3 cellular contexts compared by ENCODE assay signal in genomic region chr1:88457197-88457596, GRCh38.
TF ChIP-seq lines count a peak whose summit lies in the region.

No MANE protein-coding gene starts in this region.

TF ChIP-seq in GM12891, 5 proteins besides CTCF, POLR2A, EP300 and RAD21:
- TF ChIP-seq POLR2AphosphoS5 (IDR thresholded peaks at IDR 0.05; ENCODE audit: low read depth, low read length) (no peak), PAX5 (IDR thresholded peaks at IDR 0.05; ENCODE audit: insufficient read depth, low read length, severe bottlenecking) (no peak), TAF1 (IDR thresholded peaks at IDR 0.05; ENCODE audit: low read depth, low read length) (no peak), POU2F2 (IDR thresholded peaks at IDR 0.05; ENCODE audit: low read depth, low read length) (no peak), SPI1 (IDR thresholded peaks at IDR 0.05; ENCODE audit: low read depth, low read length) (no peak)

TF ChIP-seq in HEK293, 187 proteins besides CTCF, POLR2A, EP300 and RAD21:
- no peak for TF ChIP-seq ZNF561 (tag by site-specific recombination; IDR thresholded peaks at IDR 0.05; ENCODE audit: borderline replicate concordance)
- no peak for TF ChIP-seq HIC1 (tag by site-specific recombination; IDR thresholded peaks at IDR 0.05)
- TF ChIP-seq ZNF514 (tag by site-specific recombination; IDR thresholded peaks at IDR 0.05) = no peak
- TF ChIP-seq KLF10 (tag by site-specific recombination; IDR thresholded peaks at IDR 0.05) = no peak
- no peak for TF ChIP-seq HOXA7 (CRISPR knock-in tag; IDR thresholded peaks at IDR 0.05; ENCODE audit: borderline replicate concordance)
- peak; percentile 86 for TF ChIP-seq ZNF18 (tag by site-specific recombination; IDR thresholded peaks at IDR 0.05)
- TF ChIP-seq ZIC2 (tag by site-specific recombination; IDR thresholded peaks at IDR 0.05) = no peak
- 0 out of 2 replicates have a peak, but pooled peaks have one; percentile 40 for TF ChIP-seq ZNF266 (tag by site-specific recombination; IDR thresholded peaks at IDR 0.05; ENCODE audit: low read depth)
- TF ChIP-seq ZNF239 (tag by site-specific recombination; IDR thresholded peaks at IDR 0.05) = 0 out of 2 replicates have a peak, but pooled peaks have one; percentile 37
- no peak for TF ChIP-seq ZBTB11 (tag by site-specific recombination; conservative IDR thresholded peaks at IDR 0.05; ENCODE audit: low read depth)
- TF ChIP-seq ZNF670 (tag by site-specific recombination; IDR thresholded peaks at IDR 0.05; ENCODE audit: low read depth) = 0 out of 2 replicates have a peak, but pooled peaks have one; percentile 61

TF ChIP-seq in H1, 55 proteins besides CTCF, POLR2A, EP300 and RAD21:
- TF ChIP-seq CBX8 (IDR thresholded peaks at IDR 0.05; ENCODE audit: borderline replicate concordance, low read depth, low read length) = no peak
- no peak for TF ChIP-seq FOSL1 (IDR thresholded peaks at IDR 0.05; ENCODE audit: insufficient read depth, low read depth, low read length)
- no peak for TF ChIP-seq BRCA1 (IDR thresholded peaks at IDR 0.05; ENCODE audit: low read depth, low read length)
- TF ChIP-seq MAX (IDR thresholded peaks at IDR 0.05) = no peak
- no peak for TF ChIP-seq ATF2 (IDR thresholded peaks at IDR 0.05; ENCODE audit: low read length)
- no peak for TF ChIP-seq SAP30 (IDR thresholded peaks at IDR 0.05; ENCODE audit: insufficient read depth, insufficient replicate concordance, low read length)
- TF ChIP-seq ATF3 (IDR thresholded peaks at IDR 0.05; ENCODE audit: insufficient read depth, low read depth, low read length) = no peak
